ENCODE assay signal across 23 cellular contexts in the genomic region with DNA sequence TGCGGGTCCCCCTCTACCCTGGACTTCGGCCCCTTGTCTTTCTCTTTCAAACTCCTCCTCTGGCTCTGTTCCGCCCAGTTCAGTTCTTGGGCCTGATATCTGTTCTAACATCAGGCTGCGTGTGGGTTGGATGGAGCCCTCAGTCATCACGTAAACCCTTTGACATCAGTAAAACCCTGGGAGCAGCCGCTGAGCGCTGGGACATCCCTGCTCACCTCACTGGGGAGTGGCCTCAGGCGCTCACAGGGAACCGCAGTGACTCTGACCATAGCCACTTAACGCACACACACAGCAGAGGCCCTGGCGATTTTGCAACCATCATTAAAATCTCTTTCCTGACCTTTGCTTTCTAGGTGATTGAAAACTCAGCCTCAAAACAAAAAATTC. TPM values are rescaled to one million over a fixed set of nuclear protein-coding genes. Genes with fewer than 3 reads are reported as not detected.
DNase-seq lines count a peak whose midpoint lies in the region; ATAC-seq and TF ChIP-seq lines count a peak whose summit lies in the region.
"Had no signal": no experiment of that assay in that cellular context is flagged by ENCODE, and none has a peak within 500 bp of the region (broad histone marks: within the 10 kb centered on the region; RNA-seq: fewer than 3 reads in every experiment).

No MANE protein-coding gene starts in this region.

- no peak for TF ChIP-seq CTCF in GM23338 (conservative IDR thresholded peaks at IDR 0.05; ENCODE audit: low read depth in 2 of 2)
- TF ChIP-seq CTCF in fibroblast of mammary gland (conservative IDR thresholded peaks at IDR 0.05; ENCODE audit: control insufficient read depth, insufficient read depth, low read depth, low read length): no peak

- peaks cover 6% of the 10 kb centered on the region; the same call in 1 of the 2 replicates for H3K79me2 ChIP-seq in GM23338 (replicated peaks; ENCODE audit: insufficient read depth)

- peaks cover 5% of the 10 kb centered on the region for H4K20me1 ChIP-seq in GM23338 (replicated peaks; ENCODE audit: insufficient read depth)

- H3K4me1 ChIP-seq in GM23338 (ENCODE audit: insufficient read depth) (no peaks in the 10 kb centered on the region), SJCRH30 (no peaks in the 10 kb centered on the region)
- H3K4me1 ChIP-seq: body of pancreas had no signal

- no peaks in the 10 kb centered on the region for H3K9me3 Mint-ChIP-seq in GM23338
- H3K9me3 Mint-ChIP-seq in activated T-helper 17 cell treated with anti-CD3 and anti-CD28 coated beads, Interleukin-2, amount 50 U/mL, for 72 hours: no peaks in the 10 kb centered on the region
- H3K9me3 Mint-ChIP-seq: activated B cell treated with CpG ODN at 0.5 μM for 24 hours; activated CD4-positive, alpha-beta memory T cell treated with anti-CD3 and anti-CD28 coated beads for 36 hours; activated T-cell treated with anti-CD3 and anti-CD28 coated beads, Interleukin-2, amount 50 U/mL, for 4 hours; stimulated activated naive B cell treated with anti-CD40 and anti-IgM and Interleukin-4, amounts not matched to agents 10 μg/mL and 1 μg/mL and 100 μg/mL, for 72 hours had no signal

- H3K4me1 Mint-ChIP-seq in GM23338: peaks cover 10% of the 10 kb centered on the region
- H3K4me1 Mint-ChIP-seq in activated T-helper 17 cell treated with anti-CD3 and anti-CD28 coated beads, Interleukin-2, amount 50 U/mL, for 72 hours: no peaks in the 10 kb centered on the region
- H3K4me1 Mint-ChIP-seq: activated B cell treated with CpG ODN at 0.5 μM for 24 hours; stimulated activated naive B cell treated with anti-CD40 and anti-IgM and Interleukin-4, amounts not matched to agents 10 μg/mL and 1 μg/mL and 100 μg/mL, for 72 hours had no signal

- intact Hi-C loops in posterior vena cava (cut with DNase I): no loop called here

- no peak overlapping the region for H2AFZ ChIP-seq in GM23338

- peaks cover 23% of the 10 kb centered on the region; the same call in 1 of the 2 replicates for H3K36me3 ChIP-seq in GM23338 (ENCODE audit: insufficient read depth)
- H3K36me3 ChIP-seq in SJCRH30: peaks cover 48% of the 10 kb centered on the region

- no peak overlapping the region for H3K4me3 Mint-ChIP-seq in GM23338
- H3K4me3 Mint-ChIP-seq in activated T-helper 17 cell treated with anti-CD3 and anti-CD28 coated beads, Interleukin-2, amount 50 U/mL, for 72 hours: no peak overlapping the region
- H3K4me3 Mint-ChIP-seq: activated B cell treated with CpG ODN at 0.5 μM for 24 hours; activated CD4-positive, alpha-beta memory T cell treated with anti-CD3 and anti-CD28 coated beads for 36 hours; activated naive CD8-positive, alpha-beta T cell; activated T-cell treated with anti-CD3 and anti-CD28 coated beads, Interleukin-2, amount 50 U/mL, for 4 hours; stimulated activated naive B cell treated with anti-CD40 and anti-IgM and Interleukin-4, amounts not matched to agents 10 μg/mL and 1 μg/mL and 100 μg/mL, for 72 hours had no signal

- H3K4me3 ChIP-seq in GM23338 (no peak overlapping the region), fibroblast of mammary gland (ENCODE audit: control insufficient read depth, low read depth, low read length) (no peak overlapping the region), SJCRH30 (no peak overlapping the region)
- H3K4me3 ChIP-seq: body of pancreas, mucosa of descending colon, transverse colon had no signal

- H3F3A ChIP-seq in GM23338 (replicated peaks; ENCODE audit: low read depth): no peaks in the 10 kb centered on the region

- H3K9me3 ChIP-seq in SJCRH30 (replicated peaks): no peaks in the 10 kb centered on the region
- H3K9me3 ChIP-seq: body of pancreas, mucosa of descending colon, transverse colon had no signal

- ATAC-seq in GM23338 (no peak), HG03095 (IDR thresholded peaks at IDR 0.05; ENCODE audit: unreplicated experiment) (no peak)
- no peak for ATAC-seq in activated T-helper 17 cell treated with anti-CD3 and anti-CD28 coated beads, Interleukin-2, amount 50 U/mL, for 72 hours (replicated peaks)
- ATAC-seq: activated T-cell treated with anti-CD3 and anti-CD28 coated beads, Interleukin-2, amount 50 U/mL, for 4 hours; body of pancreas; left lobe of liver; mucosa of descending colon; stimulated activated naive B cell treated with anti-CD40 and anti-IgM and Interleukin-4, amounts not matched to agents 10 μg/mL and 1 μg/mL and 100 μg/mL, for 72 hours had no signal

- no peak for DNase-seq in GM23338 (ENCODE audit: low spot score)
- DNase-seq in fibroblast of mammary gland (ENCODE audit: low read depth): peak; percentile 15
- peak; percentile 72 for DNase-seq in posterior vena cava (ENCODE audit: low spot score)
- DNase-seq in SJCRH30: no peak
- DNase-seq in NCI-H2081 treated with DMSO at 0.1 percent for 48 hours (lab: John Stamatoyannopoulos, UW): no peak
- DNase-seq in RPMI8226: no peak
- DNase-seq: activated B cell treated with CpG ODN at 0.5 μM for 24 hours; activated CD4-positive, alpha-beta memory T cell treated with anti-CD3 and anti-CD28 coated beads for 36 hours; activated T-cell treated with anti-CD3 and anti-CD28 coated beads, Interleukin-2, amount 50 U/mL, for 4 hours; body of pancreas; dermis blood vessel endothelial cell; mucosa of descending colon; NCI-H526; OCI-M1; SIG-M5; stimulated activated naive B cell treated with anti-CD40 and anti-IgM and Interleukin-4, amounts not matched to agents 10 μg/mL and 1 μg/mL and 100 μg/mL, for 72 hours; T-helper 2 cell; transverse colon had no signal

- H3K27ac Mint-ChIP-seq in GM23338: no peak overlapping the region
- peak overlapping the region; percentile 25 for H3K27ac Mint-ChIP-seq in activated T-helper 17 cell treated with anti-CD3 and anti-CD28 coated beads, Interleukin-2, amount 50 U/mL, for 72 hours
- H3K27ac Mint-ChIP-seq: activated B cell treated with CpG ODN at 0.5 μM for 24 hours; activated CD4-positive, alpha-beta memory T cell treated with anti-CD3 and anti-CD28 coated beads for 36 hours; activated naive CD8-positive, alpha-beta T cell had no signal

- H3K9me2 ChIP-seq in GM23338 (ENCODE audit: insufficient read depth): no peaks in the 10 kb centered on the region

- no peak overlapping the region for H3K4me2 ChIP-seq in GM23338

- H3K27me3 ChIP-seq in GM23338 (ENCODE audit: insufficient read depth) (no peaks in the 10 kb centered on the region), SJCRH30 (no peaks in the 10 kb centered on the region)
- H3K27me3 ChIP-seq: body of pancreas, transverse colon had no signal

- peaks cover 4% of the 10 kb centered on the region for H3K27me3 Mint-ChIP-seq in GM23338 (ENCODE audit: insufficient read depth, low read depth, poor library complexity)
- H3K27me3 Mint-ChIP-seq in activated T-helper 17 cell treated with anti-CD3 and anti-CD28 coated beads, Interleukin-2, amount 50 U/mL, for 72 hours: no peaks in the 10 kb centered on the region
- H3K27me3 Mint-ChIP-seq: activated B cell treated with CpG ODN at 0.5 μM for 24 hours; activated CD4-positive, alpha-beta memory T cell treated with anti-CD3 and anti-CD28 coated beads for 36 hours; activated naive CD8-positive, alpha-beta T cell; stimulated activated naive B cell treated with anti-CD40 and anti-IgM and Interleukin-4, amounts not matched to agents 10 μg/mL and 1 μg/mL and 100 μg/mL, for 72 hours had no signal

- 0 out of 2 replicates have a peak overlapping the region, but pooled peaks have one; percentile 69 for H3K27ac ChIP-seq in GM23338 (ENCODE audit: low read depth)
- H3K27ac ChIP-seq in SJCRH30: no peak overlapping the region
- H3K27ac ChIP-seq: body of pancreas, epithelial cell of prostate had no signal

- peaks cover 47% of the 10 kb centered on the region for H3K36me3 Mint-ChIP-seq in GM23338 (ENCODE audit: low read depth)
- peaks cover 72% of the 10 kb centered on the region for H3K36me3 Mint-ChIP-seq in activated T-helper 17 cell treated with anti-CD3 and anti-CD28 coated beads, Interleukin-2, amount 50 U/mL, for 72 hours (ENCODE audit: low read depth)
- H3K36me3 Mint-ChIP-seq: activated naive CD8-positive, alpha-beta T cell had no signal

TF ChIP-seq in GM23338, 12 proteins besides CTCF, POLR2A, EP300 and RAD21 (continues in another document):
- TF ChIP-seq STAT1 (IDR thresholded peaks at IDR 0.05; ENCODE audit: unreplicated experiment) (no peak), JUNB (IDR thresholded peaks at IDR 0.05; ENCODE audit: unreplicated experiment) (no peak)

RNA-seq across cellular contexts. Expression of a gene that starts 54.3 kb away (rescaled TPM):
- total RNA-seq in GM23338 (2014; rRNA removed; shearing (Covaris generic)): 17.3 and 18.5 TPM in 2 replicates
- polyA plus RNA-seq in GM23338 (2016; fragmentation: Nextera tagmentation; extraction: Ambion mirVana): 9.8 and 9.9 TPM in 2 replicates
- 10 to 100 TPM in 1 of 2 donors, 1 to 10 TPM in 1; 9.9 to 10.5 TPM for total RNA-seq in activated T-helper 17 cell treated with anti-CD3 and anti-CD28 coated beads, Interleukin-2, amount 50 U/mL, for 72 hours
- 10 to 100 TPM in 1 of 2 donors, 1 to 10 TPM in 1; 8.3 to 11.2 TPM for total RNA-seq in posterior vena cava
- total RNA-seq in SJCRH30 (2014; rRNA removed; shearing (Covaris generic)): 11.9 and 14.9 TPM in 2 replicates

Comparison
In these comparisons a context has a peak if more than half of its experiments do, and no peak if none do; other contexts are left out.
1. DNase-seq: peak in fibroblast of mammary gland (single experiment) and posterior vena cava (single experiment); none in GM23338 (single experiment), SJCRH30 (0 of 2), NCI-H2081 treated with DMSO at 0.1 percent for 48 hours (single experiment) and RPMI8226 (single experiment).